Comparison of ENCODE assay signal across 16 cellular contexts in genomic region chr14:105200074-105200473, GRCh38. TPM values are rescaled to one million over a fixed set of nuclear protein-coding genes. Genes with fewer than 3 reads are reported as not detected.
DNase-seq lines count a peak whose midpoint lies in the region; ATAC-seq and TF ChIP-seq lines count a peak whose summit lies in the region.
"Had no signal": no experiment of that assay in that cellular context is flagged by ENCODE, and none has a peak within 500 bp of the region (broad histone marks: within the 10 kb centered on the region; RNA-seq: fewer than 3 reads in every experiment).

No MANE protein-coding gene starts in this region.

- no peak overlapping the region for H2AFZ ChIP-seq in H9 (ENCODE audit: low read length)

- no peak overlapping the region for H3K18ac ChIP-seq in H9 (ENCODE audit: insufficient read length, low read depth, low read length)

- H2BK15ac ChIP-seq in H9 (ENCODE audit: low read depth, low read length) = no peak overlapping the region

- H2BK12ac ChIP-seq in H9 (ENCODE audit: insufficient read length, low read depth, low read length) = no peak overlapping the region

- H3T11ph ChIP-seq in H9 (ENCODE audit: low read length) = no peak overlapping the region

- H3K27ac Mint-ChIP-seq in H9 (no peak overlapping the region), neural crest cell (ENCODE audit: unreplicated experiment) (no peak overlapping the region)
- H3K27ac Mint-ChIP-seq in activated CD8-positive, alpha-beta T cell treated with anti-CD3 and anti-CD28 coated beads for 36 hours = no peak overlapping the region

- CTCF ChIA-PET in activated CD8-positive, alpha-beta T cell treated with anti-CD3 and anti-CD28 coated beads for 36 hours (lab: Charles Lee) = interaction anchor here (0.9 to 2.2 kb wide), 2 partner anchors 29 to 152 kb away, joined by 3 to 10 read pairs; no protein-coding TSS in a partner anchor

- no peak overlapping the region for H3K56ac ChIP-seq in H9 (ENCODE audit: insufficient read length, low read depth, low read length)

- H4K8ac ChIP-seq in H9 (replicated peaks; ENCODE audit: insufficient read length, low read depth, low read length) = no peak overlapping the region

- H3K4me3 Mint-ChIP-seq in H9 (no peak overlapping the region; a peak in 1 of 5 replicates), neural crest cell (peak overlapping the region; percentile 23)
- H3K4me3 Mint-ChIP-seq in activated CD8-positive, alpha-beta T cell treated with anti-CD3 and anti-CD28 coated beads for 36 hours = no peak overlapping the region
- H3K4me3 Mint-ChIP-seq: CD4-positive, CD25-positive, alpha-beta regulatory T cell had no signal

- TF ChIP-seq CTCF in GM06990 (IDR thresholded peaks at IDR 0.05; ENCODE audit: insufficient read depth, low read length, poor library complexity, severe bottlenecking) = peak; percentile 44
- peak; percentile 49 for TF ChIP-seq CTCF in H9 (conservative IDR thresholded peaks at IDR 0.05)
- TF ChIP-seq CTCF in activated CD8-positive, alpha-beta T cell treated with anti-CD3 and anti-CD28 coated beads for 36 hours (IDR thresholded peaks at IDR 0.05) = no peak
- TF ChIP-seq CTCF in neural crest cell (conservative IDR thresholded peaks at IDR 0.05) = no peak

- H4K91ac ChIP-seq in H9 (ENCODE audit: insufficient read length, low read depth, low read length) = no peak overlapping the region

- H3K79me2 ChIP-seq in H9 (ENCODE audit: insufficient read depth, low read length) = no peaks in the 10 kb centered on the region

- ATAC-seq in activated CD8-positive, alpha-beta T cell treated with anti-CD3 and anti-CD28 coated beads for 36 hours = no peak
- ATAC-seq: gastroesophageal sphincter, sciatic nerve had no signal

- no peaks in the 10 kb centered on the region for H3K79me1 ChIP-seq in H9 (ENCODE audit: insufficient read depth, low read depth, low read length, poor library complexity, severe bottlenecking)

- H2BK5ac ChIP-seq in H9 (ENCODE audit: insufficient read length, low read length) = no peak overlapping the region

- H2AK5ac ChIP-seq in H9 (ENCODE audit: insufficient read length, low read length) = no peak overlapping the region

- H3K4me1 Mint-ChIP-seq in H9 = peaks cover 8 to 9% of the 10 kb centered on the region in 2 experiments
- peaks cover 23% of the 10 kb centered on the region for H3K4me1 Mint-ChIP-seq in activated CD8-positive, alpha-beta T cell treated with anti-CD3 and anti-CD28 coated beads for 36 hours (ENCODE audit: low read depth)
- H3K4me1 Mint-ChIP-seq in neural crest cell = peaks cover 14% of the 10 kb centered on the region

- no peaks in the 10 kb centered on the region for H3K9me3 ChIP-seq in H9 (ENCODE audit: control insufficient read depth, low read depth, low read length)
- H3K9me3 ChIP-seq: gastroesophageal sphincter had no signal

- H3K9ac ChIP-seq in H9 (ENCODE audit: extremely low read depth, insufficient read length, low read length) = no peak overlapping the region

- peaks cover 33% of the 10 kb centered on the region for H3K27me3 Mint-ChIP-seq in H9 (ENCODE audit: low read depth)
- H3K27me3 Mint-ChIP-seq in activated CD8-positive, alpha-beta T cell treated with anti-CD3 and anti-CD28 coated beads for 36 hours = peaks cover 21% of the 10 kb centered on the region
- peaks cover 21% of the 10 kb centered on the region for H3K27me3 Mint-ChIP-seq in neural crest cell (ENCODE audit: low read depth)

- H3K4me2 ChIP-seq in H9 (ENCODE audit: insufficient read depth, insufficient read length, low read length) = no peak overlapping the region

- no peak overlapping the region for H3K27ac ChIP-seq in H9 (ENCODE audit: insufficient read length, low read depth, low read length)
- H3K27ac ChIP-seq: SK-N-MC had no signal

- H4K20me1 ChIP-seq in H9 (ENCODE audit: control insufficient read depth, insufficient read depth, insufficient read length) = no peaks in the 10 kb centered on the region

- H3K4me1 ChIP-seq in H9 (ENCODE audit: insufficient read depth, low read length) = no peaks in the 10 kb centered on the region; the same call in 1 of the 2 replicates

- DNase-seq in GM06990 (ENCODE audit: extremely low read depth, insufficient read length) (no peak), H9 (no peak), neural crest cell (ENCODE audit: low read depth, low spot score) (no peak), NCI-H1092 treated with DMSO at 0.1 percent for 48 hours (lab: John Stamatoyannopoulos, UW) (no peak)
- DNase-seq in activated CD8-positive, alpha-beta T cell treated with anti-CD3 and anti-CD28 coated beads for 36 hours = peak; percentile 51
- DNase-seq in activated effector memory CD4-positive, alpha-beta T cell treated with anti-CD3 and anti-CD28 coated beads, Interleukin-2, amount 50 U/mL, for 16 hours = no peak
- no peak for DNase-seq in activated effector memory CD4-positive, alpha-beta T cell treated with Interleukin-2 at 50 U/mL for 16 hours
- DNase-seq: caudate nucleus; CD4-positive, CD25-positive, alpha-beta regulatory T cell; EL; HCEC 1CT; NCI-H1092; stimulated activated CD4-positive, alpha-beta T cell treated with anti-CD3 and anti-CD28 coated beads, Interleukin-1b, Interleukin-23, amount 100 ng/mL, for 48 hours had no signal

- no peak overlapping the region for H3K14ac ChIP-seq in H9 (ENCODE audit: insufficient read depth, low read length)

- intact Hi-C loops in activated CD8-positive, alpha-beta T cell treated with anti-CD3 and anti-CD28 coated beads for 36 hours (cut with micrococcal nuclease) = loop anchor here (5.0 kb wide), 1 partner anchor 152 kb away; no protein-coding TSS in a partner anchor

- H3K4ac ChIP-seq in H9 (ENCODE audit: low read depth, low read length) = no peak overlapping the region

- no peaks in the 10 kb centered on the region for H3K36me3 Mint-ChIP-seq in H9 (ENCODE audit: insufficient read depth in 1 of 3, low read depth in 3 of 3)
- no peaks in the 10 kb centered on the region for H3K36me3 Mint-ChIP-seq in activated CD8-positive, alpha-beta T cell treated with anti-CD3 and anti-CD28 coated beads for 36 hours (ENCODE audit: low read depth)
- H3K36me3 Mint-ChIP-seq in neural crest cell (ENCODE audit: low read depth) = no peaks in the 10 kb centered on the region
- H3K36me3 Mint-ChIP-seq: CD4-positive, CD25-positive, alpha-beta regulatory T cell had no signal

- H3K36me3 ChIP-seq in GM06990 (ENCODE audit: control insufficient read depth, insufficient read depth, low read length) = no peaks in the 10 kb centered on the region
- H3K36me3 ChIP-seq: gastroesophageal sphincter had no signal

- H2BK20ac ChIP-seq in H9 (ENCODE audit: low read depth, low read length, poor library complexity, severe bottlenecking) = no peak overlapping the region

- no peak overlapping the region for H3K4me3 ChIP-seq in GM06990 (replicated peaks; ENCODE audit: low read depth, low read length)
- H3K4me3 ChIP-seq: gastroesophageal sphincter, SK-N-MC had no signal

- no peaks in the 10 kb centered on the region; the same call in 1 of the 2 replicates for H3K27me3 ChIP-seq in GM06990 (replicated peaks; ENCODE audit: control insufficient read depth, insufficient read depth, low read length)
- H3K27me3 ChIP-seq in H9 (ENCODE audit: insufficient read depth, low read length) = no peaks in the 10 kb centered on the region; the same call in 1 of the 2 replicates

- WGBS in H9 (ENCODE audit: extremely low coverage, insufficient read length, low lambda C conversion rate) = no CpG with 5 or more reads among the region's 10 CpGs

- H2BK120ac ChIP-seq in H9 (ENCODE audit: low read depth, low read length, poor library complexity, severe bottlenecking) = no peak overlapping the region

- H3K23me2 ChIP-seq in H9 (ENCODE audit: insufficient read length, low read depth, low read length, poor library complexity, severe bottlenecking) = no peaks in the 10 kb centered on the region

- no peak overlapping the region for H3K23ac ChIP-seq in H9 (ENCODE audit: insufficient read length, low read depth, low read length)

- POLR2A ChIA-PET in activated CD8-positive, alpha-beta T cell treated with anti-CD3 and anti-CD28 coated beads for 36 hours (lab: Charles Lee) = no interaction called here

- no peaks in the 10 kb centered on the region for H3K9me3 Mint-ChIP-seq in H9
- H3K9me3 Mint-ChIP-seq in activated CD8-positive, alpha-beta T cell treated with anti-CD3 and anti-CD28 coated beads for 36 hours = no peaks in the 10 kb centered on the region
- H3K9me3 Mint-ChIP-seq in neural crest cell = no peaks in the 10 kb centered on the region
- H3K9me3 Mint-ChIP-seq: CD4-positive, CD25-positive, alpha-beta regulatory T cell had no signal

- H4K5ac ChIP-seq in H9 (ENCODE audit: insufficient read length, low read depth, low read length) = no peak overlapping the region

RNA-seq across cellular contexts. Expression of gene NUDT14, which starts 19.0 kb away (rescaled TPM):
- total RNA-seq in H9 (2021) (39.0 and 41.1 TPM in 2 replicates), neural crest cell (25.6 and 27.1 TPM in 2 replicates)
- 1 to 10 TPM; 9.3 to 9.7 TPM for total RNA-seq in activated CD8-positive, alpha-beta T cell treated with anti-CD3 and anti-CD28 coated beads for 36 hours

RNA-seq across cellular contexts. Expression of gene JAG2, which starts 31.5 kb away (rescaled TPM):
- total RNA-seq in H9 (2021) (11.3 and 11.4 TPM in 2 replicates), neural crest cell (2.7 and 4.2 TPM in 2 replicates)
- total RNA-seq in activated CD8-positive, alpha-beta T cell treated with anti-CD3 and anti-CD28 coated beads for 36 hours = 1 to 10 TPM; 3.6 to 4.1 TPM

RNA-seq across cellular contexts. Expression of gene BTBD6, which starts 48.3 kb away (rescaled TPM):
- total RNA-seq in H9 (2021) = 22.9 and 23.3 TPM in 2 replicates
- 10 to 100 TPM; 24.7 to 26.7 TPM for total RNA-seq in activated CD8-positive, alpha-beta T cell treated with anti-CD3 and anti-CD28 coated beads for 36 hours
- total RNA-seq in neural crest cell = 33.6 and 36.6 TPM in 2 replicates

Comparison
In these comparisons a context has a peak if more than half of its experiments do, and no peak if none do; other contexts are left out.
1. CTCF ChIP-seq: peak in GM06990 (single experiment) and H9 (single experiment); none in activated CD8-positive, alpha-beta T cell treated with anti-CD3 and anti-CD28 coated beads for 36 hours (single experiment) and neural crest cell (single experiment).